Comparison of ENCODE assay signal across 21 cellular contexts in the genomic region with DNA sequence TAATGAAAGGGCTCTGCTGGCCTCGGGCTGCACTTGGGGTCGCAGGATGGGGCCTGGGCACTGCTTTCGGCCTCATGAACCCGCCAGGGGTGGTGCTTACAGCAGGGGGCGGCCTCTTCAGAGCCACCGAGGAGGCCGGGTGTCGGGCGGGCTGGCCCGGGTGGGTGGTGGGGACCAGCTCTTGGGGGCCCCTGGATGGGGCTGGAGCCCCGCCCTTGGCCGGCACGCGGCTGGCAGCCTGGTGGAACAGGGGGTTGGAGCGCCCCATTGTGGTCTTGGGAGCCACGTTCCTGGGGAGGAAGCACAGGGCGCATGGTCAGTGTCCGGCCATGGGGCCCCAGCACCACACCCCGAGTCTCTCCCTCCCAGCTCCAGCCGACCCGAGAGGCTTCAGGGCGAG. TPM values are rescaled to one million over a fixed set of nuclear protein-coding genes. Genes with fewer than 3 reads are reported as not detected.
A peak's percentile ranks its signal among the peaks of the same experiment; 100 is the strongest.
DNase-seq lines count a peak whose midpoint lies in the region; ATAC-seq, FAIRE-seq and TF ChIP-seq lines count a peak whose summit lies in the region.
"Had no signal": no experiment of that assay in that cellular context is flagged by ENCODE, and none has a peak within 500 bp of the region (broad histone marks: within the 10 kb centered on the region; RNA-seq: fewer than 3 reads in every experiment).

No MANE protein-coding gene starts in this region.

- CTCF ChIA-PET in H1 (lab: Charles Lee; ENCODE audit: partially characterized antibody) = interaction anchor here (0.9 to 2.5 kb wide), 4 partner anchors 8 to 123 kb away, joined by 3 to 15 read pairs (median 4); partner anchors contain the start of gene ADAM8

- no peak overlapping the region for H3K4me3 ChIP-seq in H1 (ENCODE audit: extremely low read depth in 1 of 4, insufficient read depth in 2 of 4, low read depth in 3 of 4, low read length in 4 of 4)
- H3K4me3 ChIP-seq: BLaER1, GM23248 had no signal

- ATAC-seq in activated T-helper 17 cell treated with anti-CD3 and anti-CD28 coated beads, Interleukin-2, amount 50 U/mL, for 72 hours (replicated peaks) = no peak
- ATAC-seq: Right ventricle myocardium inferior had no signal

- H2AK5ac ChIP-seq in H9 (ENCODE audit: insufficient read length, low read length) = no peak overlapping the region
- no peak overlapping the region for H2AK5ac ChIP-seq in H1 (ENCODE audit: low read depth, low read length)

- H2BK12ac ChIP-seq in H9 (ENCODE audit: insufficient read length, low read depth, low read length) (no peak overlapping the region), H1 (ENCODE audit: low read depth, low read length) (no peak overlapping the region)

- no peak overlapping the region for H2BK5ac ChIP-seq in H9 (ENCODE audit: insufficient read length, low read length)
- no peak overlapping the region for H2BK5ac ChIP-seq in H1 (ENCODE audit: low read depth, low read length)

- no peaks in the 10 kb centered on the region for H3K79me2 ChIP-seq in H9 (ENCODE audit: insufficient read depth, low read length)
- no peaks in the 10 kb centered on the region for H3K79me2 ChIP-seq in H1 (ENCODE audit: control insufficient read depth in 1 of 2, insufficient read depth in 2 of 2, low read length in 2 of 2)

- no peak overlapping the region for H3K9ac ChIP-seq in H9 (ENCODE audit: extremely low read depth, insufficient read length, low read length)
- H3K9ac ChIP-seq in H1 (replicated peaks in 1 of 4; ENCODE audit: extremely low read depth in 1 of 4, low read depth in 3 of 4, low read length in 3 of 4) = no peak overlapping the region
- H3K9ac ChIP-seq: BLaER1, GM23248, KMS-11 had no signal

- WGBS in H9 (ENCODE audit: extremely low coverage, insufficient read length, low lambda C conversion rate) = no CpG with 5 or more reads among the region's 22 CpGs
- WGBS in H1 (ENCODE audit: extremely low coverage in 1 of 2, insufficient coverage in 1 of 2, insufficient read length in 1 of 2, insufficient replicate concordance in 2 of 2, low coverage in 1 of 2, low lambda C conversion rate in 2 of 2, missing lambda C conversion rate in 1 of 2), 2 experiments = 88% methylated on average over 17 of the region's 22 CpGs; no CpG with 5 or more reads in 1 of the 2 experiments

- H3K4me1 ChIP-seq in H9 (ENCODE audit: insufficient read depth, low read length) (no peaks in the 10 kb centered on the region), H1 (replicated peaks in 1 of 4; ENCODE audit: control insufficient read depth in 3 of 4, insufficient read depth in 4 of 4, low read length in 3 of 4) (peaks cover 0 to 3% (median 0%) of the 10 kb centered on the region in 4 experiments; a peak in 4 of 7 replicates)

- POLR2A ChIA-PET in H1 (lab: Charles Lee; ENCODE audit: partially characterized antibody) = interaction anchor here (0.6 to 2.6 kb wide), 7 partner anchors 8 to 306 kb away, joined by 3 to 11 read pairs (median 4); no protein-coding TSS in a partner anchor

- H3K4me2 ChIP-seq in H9 (ENCODE audit: insufficient read depth, insufficient read length, low read length) = no peak overlapping the region
- no peak overlapping the region for H3K4me2 ChIP-seq in H1 (ENCODE audit: insufficient read depth in 1 of 2, low read depth in 2 of 2, low read length in 2 of 2)
- H3K4me2 ChIP-seq: BLaER1, KMS-11 had no signal

- H3K9me3 Mint-ChIP-seq in H9 = no peaks in the 10 kb centered on the region
- H3K9me3 Mint-ChIP-seq in activated T-helper 17 cell treated with anti-CD3 and anti-CD28 coated beads, Interleukin-2, amount 50 U/mL, for 72 hours = no peaks in the 10 kb centered on the region
- H3K9me3 Mint-ChIP-seq: CD8-positive, alpha-beta memory T cell had no signal

- H3K23me2 ChIP-seq in H9 (ENCODE audit: insufficient read length, low read depth, low read length, poor library complexity, severe bottlenecking) (no peaks in the 10 kb centered on the region), H1 (ENCODE audit: low read depth, low read length) (no peaks in the 10 kb centered on the region)

- H2BK20ac ChIP-seq in H9 (ENCODE audit: low read depth, low read length, poor library complexity, severe bottlenecking) = no peak overlapping the region
- no peak overlapping the region for H2BK20ac ChIP-seq in H1 (ENCODE audit: low read length)

- no peak overlapping the region for H3K4me3 Mint-ChIP-seq in H9
- H3K4me3 Mint-ChIP-seq in activated T-helper 17 cell treated with anti-CD3 and anti-CD28 coated beads, Interleukin-2, amount 50 U/mL, for 72 hours = no peak overlapping the region
- H3K4me3 Mint-ChIP-seq: CD8-positive, alpha-beta memory T cell had no signal

- peaks cover 0 to 5% of the 10 kb centered on the region in 2 experiments; a peak in 3 of 4 replicates for H3K4me1 Mint-ChIP-seq in H9
- H3K4me1 Mint-ChIP-seq in activated T-helper 17 cell treated with anti-CD3 and anti-CD28 coated beads, Interleukin-2, amount 50 U/mL, for 72 hours = peaks cover 7% of the 10 kb centered on the region

- DNase-seq in H9 (no peak), H1 (ENCODE audit: low read depth in 1 of 2, low spot score in 2 of 2) (no peak)
- DNase-seq in activated CD4-positive, alpha-beta T cell treated with anti-CD3 and anti-CD28 coated beads for 48 hours = no peak
- DNase-seq: CD8-positive, alpha-beta memory T cell; DMS53; GM23248; MV-4-11; NCI-H187 treated with DMSO at 0.1 percent for 48 hours; NCI-H2227 treated with DMSO at 0.1 percent for 48 hours; NCI-H510A treated with DMSO at 0.1 percent for 48 hours; NCI-H774 had no signal

- H2BK120ac ChIP-seq in H9 (ENCODE audit: low read depth, low read length, poor library complexity, severe bottlenecking) (no peak overlapping the region), H1 (replicated peaks; ENCODE audit: low read depth, low read length) (no peak overlapping the region)

- TF ChIP-seq POLR2A in H1 (IDR thresholded peaks at IDR 0.05; ENCODE audit: control extremely low read depth in 1 of 2, low read depth in 2 of 2, low read length in 2 of 2) = no peak

- H4K5ac ChIP-seq in H9 (ENCODE audit: insufficient read length, low read depth, low read length) (no peak overlapping the region), H1 (ENCODE audit: insufficient read length, low read depth, low read length) (no peak overlapping the region)

- H4K20me1 ChIP-seq in H9 (ENCODE audit: control insufficient read depth, insufficient read depth, insufficient read length) (peaks cover under 1% of the 10 kb centered on the region), H1 (replicated peaks in 1 of 2; ENCODE audit: control insufficient read depth in 1 of 2, insufficient read depth in 2 of 2, low read length in 2 of 2) (peaks cover 0 to 1% of the 10 kb centered on the region in 2 experiments)
- H4K20me1 ChIP-seq: BLaER1 had no signal

- no peak overlapping the region for H3K56ac ChIP-seq in H9 (ENCODE audit: insufficient read length, low read depth, low read length)
- H3K56ac ChIP-seq in H1 (replicated peaks; ENCODE audit: insufficient read length, low read depth, low read length) = no peak overlapping the region

- H3K18ac ChIP-seq in H9 (ENCODE audit: insufficient read length, low read depth, low read length) (no peak overlapping the region), H1 (ENCODE audit: extremely low read depth, low read length) (0 out of 2 replicates have a peak overlapping the region, but pooled peaks have one; percentile 32)

- no peak overlapping the region for H3K14ac ChIP-seq in H9 (ENCODE audit: insufficient read depth, low read length)
- no peak overlapping the region for H3K14ac ChIP-seq in H1 (ENCODE audit: insufficient read length)

- H3K36me3 Mint-ChIP-seq in H9 (ENCODE audit: insufficient read depth in 1 of 3, low read depth in 3 of 3) = no peaks in the 10 kb centered on the region
- H3K36me3 Mint-ChIP-seq in activated T-helper 17 cell treated with anti-CD3 and anti-CD28 coated beads, Interleukin-2, amount 50 U/mL, for 72 hours (ENCODE audit: low read depth) = peaks cover 63% of the 10 kb centered on the region

- FAIRE-seq in H1 (lab: Jason Lieb, UNC) = no peak
- FAIRE-seq: GM12891, GM19239, RCC 7860 had no signal

- H4K91ac ChIP-seq in H9 (ENCODE audit: insufficient read length, low read depth, low read length) = no peak overlapping the region
- no peak overlapping the region for H4K91ac ChIP-seq in H1 (replicated peaks; ENCODE audit: insufficient read length, low read length)

- no peaks in the 10 kb centered on the region for H3K36me3 ChIP-seq in H1 (ENCODE audit: control insufficient read depth in 2 of 4, insufficient read depth in 4 of 4, low read length in 3 of 4)
- H3K36me3 ChIP-seq: BLaER1 had no signal

- H4K8ac ChIP-seq in H9 (replicated peaks; ENCODE audit: insufficient read length, low read depth, low read length) (no peak overlapping the region), H1 (ENCODE audit: extremely low read depth, insufficient read depth, low read length) (no peak overlapping the region)

- H3K23ac ChIP-seq in H9 (ENCODE audit: insufficient read length, low read depth, low read length) (no peak overlapping the region), H1 (ENCODE audit: insufficient read length) (no peak overlapping the region)

- H2AFZ ChIP-seq in H9 (ENCODE audit: low read length) (no peak overlapping the region), H1 (ENCODE audit: low read length) (0 out of 2 replicates have a peak overlapping the region, but pooled peaks have one; percentile 45)
- H2AFZ ChIP-seq: GM23248 had no signal

- H3K9me3 ChIP-seq in H9 (ENCODE audit: control insufficient read depth, low read depth, low read length) (no peaks in the 10 kb centered on the region), H1 (ENCODE audit: insufficient read depth in 2 of 2, low read depth in 1 of 2, low read length in 1 of 2) (no peaks in the 10 kb centered on the region)
- H3K9me3 ChIP-seq: BLaER1 had no signal

- peak; percentile 35 to 60; a peak in 3 of 4 replicates for TF ChIP-seq RAD21 in H1 (IDR thresholded peaks at IDR 0.05 in 1 of 2, conservative IDR thresholded peaks at IDR 0.05 in 1 of 2; ENCODE audit: low read depth in 2 of 2, low read length in 2 of 2)

- H2BK15ac ChIP-seq in H9 (ENCODE audit: low read depth, low read length) (no peak overlapping the region), H1 (ENCODE audit: low read length) (no peak overlapping the region)

- peaks cover 14% of the 10 kb centered on the region for H3K27me3 Mint-ChIP-seq in H9 (ENCODE audit: low read depth)
- no peaks in the 10 kb centered on the region for H3K27me3 Mint-ChIP-seq in activated T-helper 17 cell treated with anti-CD3 and anti-CD28 coated beads, Interleukin-2, amount 50 U/mL, for 72 hours

- H3K27me3 ChIP-seq in H9 (ENCODE audit: insufficient read depth, low read length) (no peaks in the 10 kb centered on the region; the same call in 1 of the 2 replicates), H1 (replicated peaks in 1 of 4; ENCODE audit: control insufficient read depth in 3 of 4, extremely low read depth in 1 of 4, insufficient read depth in 3 of 4, low read length in 3 of 4) (peaks cover 0 to 7% (median 3%) of the 10 kb centered on the region in 4 experiments; a peak in 5 of 7 replicates)

- H3K4ac ChIP-seq in H9 (ENCODE audit: low read depth, low read length) = no peak overlapping the region
- H3K4ac ChIP-seq in H1 (replicated peaks; ENCODE audit: insufficient read length, low read depth, low read length) = no peak overlapping the region

- no peak overlapping the region for H3K27ac ChIP-seq in H9 (ENCODE audit: insufficient read length, low read depth, low read length)
- H3K27ac ChIP-seq in H1 (ENCODE audit: low read depth, low read length) = no peak overlapping the region
- H3K27ac ChIP-seq: BLaER1, GM23248, KMS-11 had no signal

- no peaks in the 10 kb centered on the region for H3K79me1 ChIP-seq in H9 (ENCODE audit: insufficient read depth, low read depth, low read length, poor library complexity, severe bottlenecking)
- no peaks in the 10 kb centered on the region for H3K79me1 ChIP-seq in H1 (ENCODE audit: low read depth, low read length)

- H3K27ac Mint-ChIP-seq in H9 = no peak overlapping the region
- H3K27ac Mint-ChIP-seq in activated T-helper 17 cell treated with anti-CD3 and anti-CD28 coated beads, Interleukin-2, amount 50 U/mL, for 72 hours = no peak overlapping the region
- H3K27ac Mint-ChIP-seq: CD8-positive, alpha-beta memory T cell had no signal

- peak; percentile 33; the same call in 2 of the 3 replicates for TF ChIP-seq CTCF in H9 (conservative IDR thresholded peaks at IDR 0.05)
- peak in 2 of 3 experiments; percentile 11 to 29; a peak in 3 of 4 replicates for TF ChIP-seq CTCF in H1 (IDR thresholded peaks at IDR 0.05; ENCODE audit: control extremely low read depth in 1 of 3, insufficient read depth in 1 of 3, low read depth in 1 of 3, low read length in 3 of 3)

- no peak for TF ChIP-seq EP300 in H1 (IDR thresholded peaks at IDR 0.05; ENCODE audit: borderline replicate concordance in 1 of 2, low read depth in 2 of 2, low read length in 2 of 2)

- no peak overlapping the region for H3T11ph ChIP-seq in H9 (ENCODE audit: low read length)

RNA-seq across cellular contexts. Expression of gene ADAM8, which starts 8.8 kb away (rescaled TPM):
- total RNA-seq in H9 (2021) = 4.5 and 5.4 TPM in 2 replicates
- total RNA-seq in H1 (2021; fragmentation: NEBNext Ultra II Directional; extraction: Animal tissue kit (Norgen Biotek cat#: 25700)) = 4.4 and 4.6 TPM in 2 replicates
- polyA plus RNA-seq in H1 (2011; rRNA removed) = 4.6 and 6.0 TPM in 2 replicates
- polyA plus RNA-seq in H1 (2011; cell fraction: cytosol; rRNA removed) = 3.4 TPM
- polyA plus RNA-seq in H1 (2011; cell fraction: nucleus; rRNA removed) = 24.5 TPM
- 1.7 to 3.4 TPM (median 2.6 TPM) in 4 replicates for polyA plus RNA-seq in H1 (2012, experiment 1 of 2)
- polyA plus RNA-seq in H1 (2012, experiment 2 of 2) = 1.7 TPM
- polyA plus RNA-seq in H1 (2013, experiment 1 of 2) = 3.5 TPM
- polyA plus RNA-seq in H1 (2013, experiment 2 of 2) = 3.1 TPM
- polyA minus RNA-seq in H1 (2011; rRNA and poly(A)+ RNA removed) = 2.2 and 2.5 TPM in 2 replicates
- 3.8 TPM for polyA minus RNA-seq in H1 (2011; cell fraction: cytosol; rRNA and poly(A)+ RNA removed)
- polyA minus RNA-seq in H1 (2011; cell fraction: nucleus; rRNA and poly(A)+ RNA removed) = 10.3 TPM
- 100 to 1,000 TPM in 1 of 2 donors, 10 to 100 TPM in 1; 83.7 to 336 TPM for total RNA-seq in activated T-helper 17 cell treated with anti-CD3 and anti-CD28 coated beads, Interleukin-2, amount 50 U/mL, for 72 hours
- polyA plus RNA-seq: GM23248 had no signal

RNA-seq across cellular contexts. Expression of gene VENTX, which starts 30.2 kb away (rescaled TPM):
- total RNA-seq in H9 (2021) = 10.9 and 11.1 TPM in 2 replicates
- 4.7 and 5.6 TPM in 2 replicates for total RNA-seq in H1 (2021; fragmentation: NEBNext Ultra II Directional; extraction: Animal tissue kit (Norgen Biotek cat#: 25700))
- polyA plus RNA-seq in H1 (2011; rRNA removed) = 5.6 and 7.8 TPM in 2 replicates
- polyA plus RNA-seq in H1 (2011; cell fraction: cytosol; rRNA removed) = 4.6 TPM
- polyA plus RNA-seq in H1 (2011; cell fraction: nucleus; rRNA removed) = 17.4 TPM
- 3.4 to 5.9 TPM (median 5.1 TPM) in 4 replicates for polyA plus RNA-seq in H1 (2012, experiment 1 of 2)
- polyA plus RNA-seq in H1 (2012, experiment 2 of 2) = 3.8 TPM
- polyA plus RNA-seq in H1 (2013, experiment 1 of 2) = 3.8 TPM
- polyA plus RNA-seq in H1 (2013, experiment 2 of 2) = 3.5 TPM
- polyA minus RNA-seq in H1 (2011; rRNA and poly(A)+ RNA removed) = 1.6 and 1.7 TPM in 2 replicates
- polyA minus RNA-seq in H1 (2011; cell fraction: cytosol; rRNA and poly(A)+ RNA removed) = 5.8 TPM
- polyA minus RNA-seq in H1 (2011; cell fraction: nucleus; rRNA and poly(A)+ RNA removed) = 6.0 TPM
- under 1 TPM in 1 of 2 donors, not detected in 1; 0.21 TPM for total RNA-seq in activated T-helper 17 cell treated with anti-CD3 and anti-CD28 coated beads, Interleukin-2, amount 50 U/mL, for 72 hours
- total RNA-seq: A673; CD8-positive, alpha-beta memory T cell; GM23248; OCI-LY7; SK-MEL-5 had no signal
- polyA plus RNA-seq: CD8-positive, alpha-beta memory T cell; GM23248 had no signal

RNA-seq across cellular contexts. Expression of gene UTF1, which starts 37.8 kb away (rescaled TPM):
- 31.5 and 38.6 TPM in 2 replicates for total RNA-seq in H9 (2021)
- 21.7 and 21.8 TPM in 2 replicates for total RNA-seq in H1 (2021; fragmentation: NEBNext Ultra II Directional; extraction: Animal tissue kit (Norgen Biotek cat#: 25700))
- polyA plus RNA-seq in H1 (2011; rRNA removed) = 0.47 and 0.97 TPM in 2 replicates
- 0.56 TPM for polyA plus RNA-seq in H1 (2011; cell fraction: cytosol; rRNA removed)
- 3.0 TPM for polyA plus RNA-seq in H1 (2011; cell fraction: nucleus; rRNA removed)
- 4.6 to 12.2 TPM (median 10.6 TPM) in 4 replicates for polyA plus RNA-seq in H1 (2012, experiment 1 of 2)
- 0.80 TPM for polyA plus RNA-seq in H1 (2012, experiment 2 of 2)
- polyA plus RNA-seq in H1 (2013, experiment 1 of 2) = 23.8 TPM
- 24.8 TPM for polyA plus RNA-seq in H1 (2013, experiment 2 of 2)
- polyA minus RNA-seq in H1 (2011; rRNA and poly(A)+ RNA removed) = not detected in 2 replicates
- 6.3 TPM for polyA minus RNA-seq in H1 (2011; cell fraction: cytosol; rRNA and poly(A)+ RNA removed)
- 4.3 TPM for polyA minus RNA-seq in H1 (2011; cell fraction: nucleus; rRNA and poly(A)+ RNA removed)
- total RNA-seq in activated T-helper 17 cell treated with anti-CD3 and anti-CD28 coated beads, Interleukin-2, amount 50 U/mL, for 72 hours = not detected
- total RNA-seq: A673; CD8-positive, alpha-beta memory T cell; GM23248; OCI-LY7; Right ventricle myocardium inferior; SK-MEL-5 had no signal
- polyA plus RNA-seq: CD8-positive, alpha-beta memory T cell; GM23248 had no signal

RNA-seq across cellular contexts. Expression of gene TUBGCP2, which starts 40.8 kb away (rescaled TPM):
- total RNA-seq in H9 (2021) = 52.4 and 53.5 TPM in 2 replicates
- total RNA-seq in H1 (2021; fragmentation: NEBNext Ultra II Directional; extraction: Animal tissue kit (Norgen Biotek cat#: 25700)) = 51.9 and 54.2 TPM in 2 replicates
- polyA plus RNA-seq in H1 (2011; rRNA removed) = 34.9 and 43.9 TPM in 2 replicates
- 37.4 TPM for polyA plus RNA-seq in H1 (2011; cell fraction: cytosol; rRNA removed)
- polyA plus RNA-seq in H1 (2011; cell fraction: nucleus; rRNA removed) = 90.0 TPM
- 34.7 to 46.0 TPM (median 39.6 TPM) in 4 replicates for polyA plus RNA-seq in H1 (2012, experiment 1 of 2)
- 59.6 TPM for polyA plus RNA-seq in H1 (2012, experiment 2 of 2)
- polyA plus RNA-seq in H1 (2013, experiment 1 of 2) = 29.0 TPM
- 30.8 TPM for polyA plus RNA-seq in H1 (2013, experiment 2 of 2)
- 37.1 and 40.7 TPM in 2 replicates for polyA minus RNA-seq in H1 (2011; rRNA and poly(A)+ RNA removed)
- 26.8 TPM for polyA minus RNA-seq in H1 (2011; cell fraction: cytosol; rRNA and poly(A)+ RNA removed)
- 44.3 TPM for polyA minus RNA-seq in H1 (2011; cell fraction: nucleus; rRNA and poly(A)+ RNA removed)
- 10 to 100 TPM; 47.8 to 55.8 TPM for total RNA-seq in activated T-helper 17 cell treated with anti-CD3 and anti-CD28 coated beads, Interleukin-2, amount 50 U/mL, for 72 hours

RNA-seq across cellular contexts. Expression of gene ZNF511, which starts 40.9 kb away (rescaled TPM):
- total RNA-seq in H9 (2021) = 83.6 and 89.4 TPM in 2 replicates
- 64.5 and 71.7 TPM in 2 replicates for total RNA-seq in H1 (2021; fragmentation: NEBNext Ultra II Directional; extraction: Animal tissue kit (Norgen Biotek cat#: 25700))
- polyA plus RNA-seq in H1 (2011; rRNA removed) = 55.4 and 70.5 TPM in 2 replicates
- 50.7 TPM for polyA plus RNA-seq in H1 (2011; cell fraction: cytosol; rRNA removed)
- 74.1 TPM for polyA plus RNA-seq in H1 (2011; cell fraction: nucleus; rRNA removed)
- 46.7 to 71.7 TPM (median 59.4 TPM) in 4 replicates for polyA plus RNA-seq in H1 (2012, experiment 1 of 2)
- polyA plus RNA-seq in H1 (2012, experiment 2 of 2) = 86.3 TPM
- polyA plus RNA-seq in H1 (2013, experiment 1 of 2) = 42.1 TPM
- polyA plus RNA-seq in H1 (2013, experiment 2 of 2) = 37.2 TPM
- 25.8 and 35.1 TPM in 2 replicates for polyA minus RNA-seq in H1 (2011; rRNA and poly(A)+ RNA removed)
- 18.7 TPM for polyA minus RNA-seq in H1 (2011; cell fraction: cytosol; rRNA and poly(A)+ RNA removed)
- 26.4 TPM for polyA minus RNA-seq in H1 (2011; cell fraction: nucleus; rRNA and poly(A)+ RNA removed)
- total RNA-seq in activated T-helper 17 cell treated with anti-CD3 and anti-CD28 coated beads, Interleukin-2, amount 50 U/mL, for 72 hours = 10 to 100 TPM; 52.8 to 74.2 TPM

Comparison
In these comparisons a context has a peak if more than half of its experiments do, and no peak if none do; other contexts are left out.
1. RNA of gene ADAM8, which starts 8.8 kb away (total RNA-seq): 83.7 to 336 TPM in activated T-helper 17 cell treated with anti-CD3 and anti-CD28 coated beads, Interleukin-2, amount 50 U/mL, for 72 hours; 4.5 to 5.4 TPM in H9 and 4.4 to 4.6 TPM in H1; every median in the first group is over 10 times any median in the second.
2. RNA of gene UTF1, which starts 37.8 kb away (total RNA-seq): 31.5 to 38.6 TPM in H9 and 21.7 to 21.8 TPM in H1; not detected in activated T-helper 17 cell treated with anti-CD3 and anti-CD28 coated beads, Interleukin-2, amount 50 U/mL, for 72 hours; every median in the first group is over 10 times any median in the second.